8 cellular contexts compared by ENCODE assay signal in genomic region chr19:52734340-52734892, GRCh38. TPM values are rescaled to one million over a fixed set of nuclear protein-coding genes. Genes with fewer than 3 reads are reported as not detected.
DNase-seq lines count a peak whose midpoint lies in the region; ATAC-seq and TF ChIP-seq lines count a peak whose summit lies in the region.

No MANE protein-coding gene starts in this region.

- in situ Hi-C loops in brain microvascular endothelial cell (cut with HindIII; ENCODE audit: low pct_ligation_motif_present, low sequenced_read_pairs), result no loop called here

- H3K9me3 Mint-ChIP-seq in stimulated activated naive CD8-positive, alpha-beta T cell treated with anti-CD3 and anti-CD28 coated beads, Interleukin-15, Interleukin-2, amounts not matched to agents 100 ng/mL and 50 ng/mL, for 24 hours, result no peaks in the 10 kb centered on the region

- H3K27ac ChIP-seq in brain microvascular endothelial cell, result peak overlapping the region; percentile 48

- peak overlapping the region; percentile 86 for H3K4me3 Mint-ChIP-seq in stimulated activated naive CD8-positive, alpha-beta T cell treated with anti-CD3 and anti-CD28 coated beads, Interleukin-15, Interleukin-2, amounts not matched to agents 100 ng/mL and 50 ng/mL, for 24 hours

- no peaks in the 10 kb centered on the region for H3K36me3 ChIP-seq in brain microvascular endothelial cell (replicated peaks)
- no peaks in the 10 kb centered on the region for H3K36me3 ChIP-seq in kidney epithelial cell (ENCODE audit: control insufficient read depth, insufficient read depth, low read length)

- H3K4me3 ChIP-seq in LNCaP clone FGC (ENCODE audit: low read depth, low read length) (peak overlapping the region; percentile 79), brain microvascular endothelial cell (ENCODE audit: low read depth, low read length) (peak overlapping the region; percentile 85), kidney epithelial cell (ENCODE audit: low read depth, low read length) (peak overlapping the region; percentile 83)

- H3K27ac Mint-ChIP-seq in stimulated activated naive CD8-positive, alpha-beta T cell treated with anti-CD3 and anti-CD28 coated beads, Interleukin-15, Interleukin-2, amounts not matched to agents 100 ng/mL and 50 ng/mL, for 24 hours, result peak overlapping the region; percentile 86

- H3K27me3 ChIP-seq in brain microvascular endothelial cell (replicated peaks) (no peaks in the 10 kb centered on the region), kidney epithelial cell (ENCODE audit: control insufficient read depth, insufficient read depth, low read length) (no peaks in the 10 kb centered on the region)

- peak; percentile 30 for DNase-seq in NCI-H82 (lab: John Stamatoyannopoulos, UW)
- no peak for DNase-seq in NCI-H82 treated with DMSO at 0.1 percent for 48 hours (lab: John Stamatoyannopoulos, UW; ENCODE audit: unreplicated experiment)
- DNase-seq in LNCaP clone FGC (ENCODE audit: low read depth), result no peak
- DNase-seq in brain microvascular endothelial cell, result peak; percentile 32
- no peak for DNase-seq in kidney epithelial cell (ENCODE audit: low read depth)
- no peak for DNase-seq in CD1c-positive myeloid dendritic cell (ENCODE audit: extremely low spot score)

- peaks cover 31% of the 10 kb centered on the region for H3K4me1 Mint-ChIP-seq in stimulated activated naive CD8-positive, alpha-beta T cell treated with anti-CD3 and anti-CD28 coated beads, Interleukin-15, Interleukin-2, amounts not matched to agents 100 ng/mL and 50 ng/mL, for 24 hours (ENCODE audit: low read depth)

- peak; percentile 30 for ATAC-seq in GM21737 (IDR thresholded peaks at IDR 0.05; ENCODE audit: unreplicated experiment)

- TF ChIP-seq CTCF in LNCaP clone FGC (IDR thresholded peaks at IDR 0.05; ENCODE audit: control insufficient read depth, extremely low read depth, insufficient read depth) (no peak), brain microvascular endothelial cell (IDR thresholded peaks at IDR 0.05; ENCODE audit: low read depth, low read length, missing control alignments) (no peak), kidney epithelial cell (IDR thresholded peaks at IDR 0.05; ENCODE audit: insufficient read depth, low read length, poor library complexity, severe bottlenecking) (no peak)

- H3K36me3 Mint-ChIP-seq in stimulated activated naive CD8-positive, alpha-beta T cell treated with anti-CD3 and anti-CD28 coated beads, Interleukin-15, Interleukin-2, amounts not matched to agents 100 ng/mL and 50 ng/mL, for 24 hours (ENCODE audit: low read depth), result peaks cover 25% of the 10 kb centered on the region

- H3K27me3 Mint-ChIP-seq in stimulated activated naive CD8-positive, alpha-beta T cell treated with anti-CD3 and anti-CD28 coated beads, Interleukin-15, Interleukin-2, amounts not matched to agents 100 ng/mL and 50 ng/mL, for 24 hours, result no peaks in the 10 kb centered on the region

RNA-seq across cellular contexts. Expression of gene ZNF611, which starts 0.4 kb away (rescaled TPM):
- total RNA-seq in kidney epithelial cell, result 13.7 and 16.4 TPM in 2 replicates

RNA-seq across cellular contexts. Expression of gene ZNF600, which starts 52.2 kb away (rescaled TPM):
- 6.1 and 17.9 TPM in 2 replicates for total RNA-seq in kidney epithelial cell

Comparison
In these comparisons a context has a peak if more than half of its experiments do, and no peak if none do; other contexts are left out.
1. DNase-seq: peak in NCI-H82 (single experiment) and brain microvascular endothelial cell (single experiment); none in NCI-H82 treated with DMSO at 0.1 percent for 48 hours (single experiment), LNCaP clone FGC (single experiment), kidney epithelial cell (single experiment) and CD1c-positive myeloid dendritic cell (single experiment).
2. Peak in every context shown above with its lines, with median percentiles within 50 percentile points of each other: H3K4me3 ChIP-seq.